Comparison of ENCODE assay signal across 2 cellular contexts in the genomic region with DNA sequence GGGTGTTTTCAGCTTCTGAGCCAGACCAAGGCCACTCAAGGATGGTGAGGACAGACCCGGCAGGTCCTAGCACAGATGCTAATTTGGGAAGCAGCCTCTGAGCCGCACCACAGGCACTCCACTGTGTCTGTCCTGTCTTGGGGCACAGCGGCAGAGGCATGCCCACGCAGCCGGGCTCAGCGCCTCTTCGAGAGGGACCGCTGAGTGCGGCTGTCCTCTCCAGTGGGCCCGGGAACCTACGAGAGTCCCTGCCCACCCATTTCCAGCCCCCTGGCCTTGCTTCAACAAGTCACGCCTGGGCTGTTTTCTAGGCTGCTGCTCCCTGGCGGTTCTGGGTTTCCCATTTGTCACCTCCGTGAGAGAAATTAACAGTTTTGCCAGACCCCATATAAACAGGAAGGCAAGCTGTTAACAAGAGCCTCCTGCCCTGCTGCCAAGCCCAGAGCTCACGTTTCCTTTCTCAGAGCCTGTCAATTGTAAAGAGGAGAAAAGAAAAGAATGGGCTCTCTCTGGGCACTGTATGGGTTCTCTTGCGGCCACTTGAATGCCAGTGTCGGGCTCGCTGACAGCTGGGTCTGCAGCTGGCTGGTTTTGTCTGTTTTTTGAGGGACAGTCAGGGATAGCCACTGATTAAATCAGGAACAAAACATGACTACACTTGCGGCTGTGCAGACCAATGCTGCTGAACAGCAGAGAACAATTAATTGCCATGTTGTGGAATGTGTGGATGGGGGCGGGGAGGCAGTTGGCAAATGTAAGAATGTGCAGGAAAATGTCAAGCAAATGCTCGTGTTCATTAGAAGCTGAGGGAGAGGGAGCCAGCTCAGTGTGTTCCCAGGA.
TF ChIP-seq lines count a peak whose summit lies in the region.

No MANE protein-coding gene starts in this region.

TF ChIP-seq in liver, 16 proteins besides CTCF, POLR2A, EP300 and RAD21:
- TF ChIP-seq, protein P1, sequence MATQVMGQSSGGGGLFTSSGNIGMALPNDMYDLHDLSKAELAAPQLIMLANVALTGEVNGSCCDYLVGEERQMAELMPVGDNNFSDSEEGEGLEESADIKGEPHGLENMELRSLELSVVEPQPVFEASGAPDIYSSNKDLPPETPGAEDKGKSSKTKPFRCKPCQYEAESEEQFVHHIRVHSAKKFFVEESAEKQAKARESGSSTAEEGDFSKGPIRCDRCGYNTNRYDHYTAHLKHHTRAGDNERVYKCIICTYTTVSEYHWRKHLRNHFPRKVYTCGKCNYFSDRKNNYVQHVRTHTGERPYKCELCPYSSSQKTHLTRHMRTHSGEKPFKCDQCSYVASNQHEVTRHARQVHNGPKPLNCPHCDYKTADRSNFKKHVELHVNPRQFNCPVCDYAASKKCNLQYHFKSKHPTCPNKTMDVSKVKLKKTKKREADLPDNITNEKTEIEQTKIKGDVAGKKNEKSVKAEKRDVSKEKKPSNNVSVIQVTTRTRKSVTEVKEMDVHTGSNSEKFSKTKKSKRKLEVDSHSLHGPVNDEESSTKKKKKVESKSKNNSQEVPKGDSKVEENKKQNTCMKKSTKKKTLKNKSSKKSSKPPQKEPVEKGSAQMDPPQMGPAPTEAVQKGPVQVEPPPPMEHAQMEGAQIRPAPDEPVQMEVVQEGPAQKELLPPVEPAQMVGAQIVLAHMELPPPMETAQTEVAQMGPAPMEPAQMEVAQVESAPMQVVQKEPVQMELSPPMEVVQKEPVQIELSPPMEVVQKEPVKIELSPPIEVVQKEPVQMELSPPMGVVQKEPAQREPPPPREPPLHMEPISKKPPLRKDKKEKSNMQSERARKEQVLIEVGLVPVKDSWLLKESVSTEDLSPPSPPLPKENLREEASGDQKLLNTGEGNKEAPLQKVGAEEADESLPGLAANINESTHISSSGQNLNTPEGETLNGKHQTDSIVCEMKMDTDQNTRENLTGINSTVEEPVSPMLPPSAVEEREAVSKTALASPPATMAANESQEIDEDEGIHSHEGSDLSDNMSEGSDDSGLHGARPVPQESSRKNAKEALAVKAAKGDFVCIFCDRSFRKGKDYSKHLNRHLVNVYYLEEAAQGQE (IDR thresholded peaks at IDR 0.05) = no peak
- TF ChIP-seq GABPA (IDR thresholded peaks at IDR 0.05 in 1 of 2, conservative IDR thresholded peaks at IDR 0.05 in 1 of 2) = no peak
- TF ChIP-seq SP1 (IDR thresholded peaks at IDR 0.05) = peak; percentile 10
- no peak for TF ChIP-seq HNF4G (IDR thresholded peaks at IDR 0.05)

TF ChIP-seq in HepG2, 621 proteins besides CTCF, POLR2A, EP300 and RAD21 (continued from another document):
- no peak for TF ChIP-seq NBN (conservative IDR thresholded peaks at IDR 0.05)
- TF ChIP-seq ZKSCAN8 (CRISPR knock-in tag; IDR thresholded peaks at IDR 0.05; ENCODE audit: borderline replicate concordance) = no peak
- TF ChIP-seq, protein P2, sequence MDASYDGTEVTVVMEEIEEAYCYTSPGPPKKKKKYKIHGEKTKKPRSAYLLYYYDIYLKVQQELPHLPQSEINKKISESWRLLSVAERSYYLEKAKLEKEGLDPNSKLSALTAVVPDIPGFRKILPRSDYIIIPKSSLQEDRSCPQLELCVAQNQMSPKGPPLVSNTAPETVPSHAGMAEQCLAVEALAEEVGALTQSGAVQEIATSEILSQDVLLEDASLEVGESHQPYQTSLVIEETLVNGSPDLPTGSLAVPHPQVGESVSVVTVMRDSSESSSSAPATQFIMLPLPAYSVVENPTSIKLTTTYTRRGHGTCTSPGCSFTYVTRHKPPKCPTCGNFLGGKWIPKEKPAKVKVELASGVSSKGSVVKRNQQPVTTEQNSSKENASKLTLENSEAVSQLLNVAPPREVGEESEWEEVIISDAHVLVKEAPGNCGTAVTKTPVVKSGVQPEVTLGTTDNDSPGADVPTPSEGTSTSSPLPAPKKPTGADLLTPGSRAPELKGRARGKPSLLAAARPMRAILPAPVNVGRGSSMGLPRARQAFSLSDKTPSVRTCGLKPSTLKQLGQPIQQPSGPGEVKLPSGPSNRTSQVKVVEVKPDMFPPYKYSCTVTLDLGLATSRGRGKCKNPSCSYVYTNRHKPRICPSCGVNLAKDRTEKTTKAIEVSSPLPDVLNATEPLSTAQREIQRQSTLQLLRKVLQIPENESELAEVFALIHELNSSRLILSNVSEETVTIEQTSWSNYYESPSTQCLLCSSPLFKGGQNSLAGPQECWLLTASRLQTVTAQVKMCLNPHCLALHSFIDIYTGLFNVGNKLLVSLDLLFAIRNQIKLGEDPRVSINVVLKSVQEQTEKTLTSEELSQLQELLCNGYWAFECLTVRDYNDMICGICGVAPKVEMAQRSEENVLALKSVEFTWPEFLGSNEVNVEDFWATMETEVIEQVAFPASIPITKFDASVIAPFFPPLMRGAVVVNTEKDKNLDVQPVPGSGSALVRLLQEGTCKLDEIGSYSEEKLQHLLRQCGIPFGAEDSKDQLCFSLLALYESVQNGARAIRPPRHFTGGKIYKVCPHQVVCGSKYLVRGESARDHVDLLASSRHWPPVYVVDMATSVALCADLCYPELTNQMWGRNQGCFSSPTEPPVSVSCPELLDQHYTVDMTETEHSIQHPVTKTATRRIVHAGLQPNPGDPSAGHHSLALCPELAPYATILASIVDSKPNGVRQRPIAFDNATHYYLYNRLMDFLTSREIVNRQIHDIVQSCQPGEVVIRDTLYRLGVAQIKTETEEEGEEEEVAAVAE (CRISPR knock-in tag; IDR thresholded peaks at IDR 0.05; ENCODE audit: borderline replicate concordance) = no peak
- TF ChIP-seq, protein P3, sequence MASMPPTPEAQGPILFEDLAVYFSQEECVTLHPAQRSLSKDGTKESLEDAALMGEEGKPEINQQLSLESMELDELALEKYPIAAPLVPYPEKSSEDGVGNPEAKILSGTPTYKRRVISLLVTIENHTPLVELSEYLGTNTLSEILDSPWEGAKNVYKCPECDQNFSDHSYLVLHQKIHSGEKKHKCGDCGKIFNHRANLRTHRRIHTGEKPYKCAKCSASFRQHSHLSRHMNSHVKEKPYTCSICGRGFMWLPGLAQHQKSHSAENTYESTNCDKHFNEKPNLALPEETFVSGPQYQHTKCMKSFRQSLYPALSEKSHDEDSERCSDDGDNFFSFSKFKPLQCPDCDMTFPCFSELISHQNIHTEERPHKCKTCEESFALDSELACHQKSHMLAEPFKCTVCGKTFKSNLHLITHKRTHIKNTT (CRISPR knock-in tag; IDR thresholded peaks at IDR 0.05) = no peak
- no peak for TF ChIP-seq ZNF577 (CRISPR knock-in tag; IDR thresholded peaks at IDR 0.05; ENCODE audit: borderline replicate concordance, low read depth)
- no peak for TF ChIP-seq RFXAP (CRISPR knock-in tag; IDR thresholded peaks at IDR 0.05; ENCODE audit: borderline replicate concordance)
- no peak for TF ChIP-seq NCOA1 (CRISPR knock-in tag; IDR thresholded peaks at IDR 0.05)
- TF ChIP-seq, protein P4, sequence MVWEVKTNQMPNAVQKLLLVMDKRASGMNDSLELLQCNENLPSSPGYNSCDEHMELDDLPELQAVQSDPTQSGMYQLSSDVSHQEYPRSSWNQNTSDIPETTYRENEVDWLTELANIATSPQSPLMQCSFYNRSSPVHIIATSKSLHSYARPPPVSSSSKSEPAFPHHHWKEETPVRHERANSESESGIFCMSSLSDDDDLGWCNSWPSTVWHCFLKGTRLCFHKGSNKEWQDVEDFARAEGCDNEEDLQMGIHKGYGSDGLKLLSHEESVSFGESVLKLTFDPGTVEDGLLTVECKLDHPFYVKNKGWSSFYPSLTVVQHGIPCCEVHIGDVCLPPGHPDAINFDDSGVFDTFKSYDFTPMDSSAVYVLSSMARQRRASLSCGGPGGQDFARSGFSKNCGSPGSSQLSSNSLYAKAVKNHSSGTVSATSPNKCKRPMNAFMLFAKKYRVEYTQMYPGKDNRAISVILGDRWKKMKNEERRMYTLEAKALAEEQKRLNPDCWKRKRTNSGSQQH (CRISPR knock-in tag; IDR thresholded peaks at IDR 0.05; ENCODE audit: low read depth) = no peak
- no peak for TF ChIP-seq HES4 (CRISPR knock-in tag; IDR thresholded peaks at IDR 0.05; ENCODE audit: borderline replicate concordance)
- TF ChIP-seq, protein P5, sequence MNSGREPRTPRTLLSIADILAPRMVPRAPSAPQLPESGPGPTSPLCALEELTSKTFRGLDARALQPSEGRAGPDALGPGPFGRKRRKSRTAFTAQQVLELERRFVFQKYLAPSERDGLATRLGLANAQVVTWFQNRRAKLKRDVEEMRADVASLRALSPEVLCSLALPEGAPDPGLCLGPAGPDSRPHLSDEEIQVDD (CRISPR knock-in tag; IDR thresholded peaks at IDR 0.05; ENCODE audit: borderline replicate concordance) = no peak
